21 cellular contexts compared by ENCODE assay signal in the genomic region with DNA sequence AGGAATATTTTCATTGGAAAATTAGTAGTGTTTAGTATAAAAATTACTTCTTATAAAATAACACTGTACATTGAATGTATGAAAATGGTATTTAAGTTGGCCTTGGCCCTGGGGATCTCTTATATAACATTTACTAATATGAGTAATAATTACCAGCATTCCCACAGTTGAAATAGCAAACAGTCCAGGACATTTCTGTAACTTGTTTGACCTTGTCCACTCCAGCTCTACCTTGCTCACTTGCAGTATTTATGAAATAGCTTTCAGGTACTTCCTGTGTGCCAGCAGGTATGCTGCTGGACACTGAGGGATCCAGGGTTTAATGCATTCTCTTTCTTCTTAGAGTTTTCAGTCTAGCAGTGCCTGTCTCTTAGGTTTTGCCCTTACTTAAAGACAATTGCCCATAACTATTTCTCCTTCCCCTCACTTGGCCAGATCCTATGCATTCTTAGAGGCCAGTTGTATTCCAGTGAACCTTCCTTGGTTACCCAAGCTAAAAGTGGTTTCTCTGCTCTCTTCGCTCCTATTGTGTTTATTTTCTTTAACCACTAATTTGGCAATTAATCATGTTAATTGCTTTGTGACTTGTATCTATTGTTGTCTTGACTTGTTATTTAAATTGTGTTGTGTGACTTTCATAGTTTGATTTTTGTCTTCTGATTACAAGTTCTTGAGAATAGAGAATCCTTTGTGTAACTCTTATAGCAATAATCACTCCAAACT. TPM values are rescaled to one million over a fixed set of nuclear protein-coding genes. Genes with fewer than 3 reads are reported as not detected.
DNase-seq lines count a peak whose midpoint lies in the region; ATAC-seq, FAIRE-seq and TF ChIP-seq lines count a peak whose summit lies in the region.
"Had no signal": no experiment of that assay in that cellular context is flagged by ENCODE, and none has a peak within 500 bp of the region (broad histone marks: within the 10 kb centered on the region; RNA-seq: fewer than 3 reads in every experiment).

No MANE protein-coding gene starts in this region.

- H3K9ac ChIP-seq in HepG2 (ENCODE audit: insufficient read depth, low read depth, low read length): no peak overlapping the region

- peak; percentile 28 for DNase-seq in HT-29 (ENCODE audit: low spot score)
- DNase-seq in astrocyte of the hippocampus (ENCODE audit: low read depth, low spot score): peak; percentile 11
- peak; percentile 86 for DNase-seq in HepG2 (ENCODE audit: low spot score)
- no peak for DNase-seq in spleen
- DNase-seq in NCI-H2081 treated with DMSO at 0.1 percent for 48 hours (lab: John Stamatoyannopoulos, UW): no peak
- no peak for DNase-seq in activated CD4-positive, alpha-beta memory T cell treated with anti-CD3 and anti-CD28 coated beads, Interleukin-2, amount 10 ng/mL, durations not matched to agents 7 days and 5 days
- DNase-seq in SW480 (ENCODE audit: low spot score): no peak
- DNase-seq: activated CD4-positive, alpha-beta T cell treated with anti-CD3 and anti-CD28 coated beads for 36 hours; activated gamma-delta T cell treated with Interleukin-2 at 50 U/mL for 16 hours; anterior cingulate cortex; GF-D8; midbrain; NCI-H2029; NCI-H524 treated with DMSO at 0.1 percent for 48 hours; stimulated activated CD4-positive, alpha-beta T cell treated with anti-CD3 and anti-CD28 coated beads, Interleukin-4, amount 100 ng/mL, for 24 hours; T-helper 9 cell had no signal

- H3K4me3 ChIP-seq in HepG2 (replicated peaks in 1 of 3; ENCODE audit: insufficient read depth in 1 of 3, low read depth in 2 of 3, low read length in 3 of 3) (no peak overlapping the region; a peak in 1 of 6 replicates), spleen (no peak overlapping the region)

- H3K36me3 ChIP-seq in HepG2 (replicated peaks in 1 of 2; ENCODE audit: control insufficient read depth in 1 of 2, insufficient read depth in 2 of 2, low read length in 2 of 2) (no peaks in the 10 kb centered on the region; a peak in 1 of 5 replicates), spleen (peaks cover 0 to 7% (median 0%) of the 10 kb centered on the region in 6 donors)
- H3K36me3 ChIP-seq: neutrophil had no signal

- TF ChIP-seq CTCF in HepG2 (CRISPR knock-in tag; IDR thresholded peaks at IDR 0.05) (no peak), spleen (IDR thresholded peaks at IDR 0.05 in 8 of 11, conservative IDR thresholded peaks at IDR 0.05 in 3 of 11) (no peak)

- H3K4me3 Mint-ChIP-seq in activated CD4-positive, alpha-beta memory T cell treated with anti-CD3 and anti-CD28 coated beads, Interleukin-2, amount 10 ng/mL, durations not matched to agents 7 days and 5 days: no peak overlapping the region
- H3K4me3 Mint-ChIP-seq: activated CD4-positive, alpha-beta T cell treated with anti-CD3 and anti-CD28 coated beads for 36 hours had no signal

- FAIRE-seq in HepG2 (lab: Jason Lieb, UNC): peak; percentile 23
- FAIRE-seq: D721Med, frontal cortex, GM12891 had no signal

- TF ChIP-seq POLR2A in HepG2 (IDR thresholded peaks at IDR 0.05; ENCODE audit: insufficient read depth in 1 of 2, low read depth in 2 of 2, low read length in 2 of 2) (no peak), spleen (IDR thresholded peaks at IDR 0.05) (no peak)

- peak in 1 of 2 experiments; percentile 65; a peak in 1 of 4 replicates for TF ChIP-seq EP300 in HepG2 (IDR thresholded peaks at IDR 0.05; ENCODE audit: low read depth in 2 of 2, low read length in 2 of 2)
- no peak for TF ChIP-seq EP300 in HepG2 (CRISPR knock-in tag; IDR thresholded peaks at IDR 0.05; ENCODE audit: borderline replicate concordance)

- H3K79me2 ChIP-seq in HepG2 (ENCODE audit: insufficient read depth, low read length): no peaks in the 10 kb centered on the region

- 96% methylated on average over 1 of the region's 1 CpG for WGBS in HepG2 (ENCODE audit: low lambda C conversion rate)
- WGBS in spleen, 5 donors: 89 to 100% (median 97%) methylated on average over 1 of the region's 1 CpG

- ATAC-seq in HepG2 (peak; percentile 98), HG02885 (IDR thresholded peaks at IDR 0.05; ENCODE audit: poor library complexity, unreplicated experiment) (no peak)
- ATAC-seq: activated CD4-positive, alpha-beta T cell treated with anti-CD3 and anti-CD28 coated beads for 36 hours had no signal

- peaks cover 14% of the 10 kb centered on the region for H3K4me1 Mint-ChIP-seq in activated CD4-positive, alpha-beta memory T cell treated with anti-CD3 and anti-CD28 coated beads, Interleukin-2, amount 10 ng/mL, durations not matched to agents 7 days and 5 days

- H3K4me1 ChIP-seq in HepG2 (ENCODE audit: insufficient read depth, low read length) (peaks cover 46% of the 10 kb centered on the region), spleen (peaks cover 8 to 69% (median 37%) of the 10 kb centered on the region in 6 donors)

- POLR2A ChIA-PET in HepG2 (lab: Yijun Ruan, JAX): interaction anchor here (0.6 to 1.7 kb wide), 6 partner anchors 10 to 401 kb away, joined by 3 to 7 read pairs (median 4); partner anchors contain the start of genes BABAM2 and RBKS
- POLR2A ChIA-PET in activated CD4-positive, alpha-beta memory T cell treated with anti-CD3 and anti-CD28 coated beads, Interleukin-2, amount 10 ng/mL, durations not matched to agents 7 days and 5 days (lab: Charles Lee): no interaction called here

- H2AFZ ChIP-seq in HepG2 (ENCODE audit: low read length): no peak overlapping the region

- no peaks in the 10 kb centered on the region for H3K27me3 Mint-ChIP-seq in activated CD4-positive, alpha-beta memory T cell treated with anti-CD3 and anti-CD28 coated beads, Interleukin-2, amount 10 ng/mL, durations not matched to agents 7 days and 5 days
- H3K27me3 Mint-ChIP-seq: activated CD4-positive, alpha-beta T cell treated with anti-CD3 and anti-CD28 coated beads for 36 hours had no signal

- intact Hi-C loops in HepG2 (cut with micrococcal nuclease; ENCODE audit: unreplicated experiment) (no loop called here), spleen (cut with DNase I; ENCODE audit: low total_unique reads) (no loop called here)

- peaks cover 22% of the 10 kb centered on the region for H3K36me3 Mint-ChIP-seq in activated CD4-positive, alpha-beta memory T cell treated with anti-CD3 and anti-CD28 coated beads, Interleukin-2, amount 10 ng/mL, durations not matched to agents 7 days and 5 days (ENCODE audit: low read depth)

- CTCF ChIA-PET in HepG2 (lab: Yijun Ruan, JAX; ENCODE audit: low intra/inter-chr PET ratio, low total read pairs): no interaction called here
- CTCF ChIA-PET in activated CD4-positive, alpha-beta memory T cell treated with anti-CD3 and anti-CD28 coated beads, Interleukin-2, amount 10 ng/mL, durations not matched to agents 7 days and 5 days (lab: Charles Lee): no interaction called here

- H3K9me3 Mint-ChIP-seq in activated CD4-positive, alpha-beta memory T cell treated with anti-CD3 and anti-CD28 coated beads, Interleukin-2, amount 10 ng/mL, durations not matched to agents 7 days and 5 days: no peaks in the 10 kb centered on the region

- no peaks in the 10 kb centered on the region for H3K9me3 ChIP-seq in HepG2 (ENCODE audit: low read length)
- H3K9me3 ChIP-seq in spleen: no peaks in the 10 kb centered on the region
- H3K9me3 ChIP-seq: neutrophil had no signal

- in situ Hi-C loops in HepG2 (cut with HindIII; ENCODE audit: extremely low pct_ligation_motif_present, low pct_unique_long_range_greater_than_20kb): no loop called here

- no peak for TF ChIP-seq RAD21 in HepG2 (CRISPR knock-in tag; IDR thresholded peaks at IDR 0.05)

- no peak overlapping the region for H3K27ac Mint-ChIP-seq in activated CD4-positive, alpha-beta memory T cell treated with anti-CD3 and anti-CD28 coated beads, Interleukin-2, amount 10 ng/mL, durations not matched to agents 7 days and 5 days
- H3K27ac Mint-ChIP-seq: activated CD4-positive, alpha-beta T cell treated with anti-CD3 and anti-CD28 coated beads for 36 hours had no signal

- H3K27ac ChIP-seq in HepG2 (ENCODE audit: extremely low read length, insufficient read depth, low read length) (peak overlapping the region; percentile 66), spleen (peak overlapping the region in 6 of 8 donors; percentile 37 to 61 (median 52))
- H3K27ac ChIP-seq: neutrophil had no signal

- H4K20me1 ChIP-seq in HepG2 (ENCODE audit: insufficient read depth, low read length): no peaks in the 10 kb centered on the region

- peak overlapping the region; percentile 42 for H3K4me2 ChIP-seq in HepG2 (ENCODE audit: low read depth, low read length)

- BruUV-seq in HepG2 (replicated peaks; lab: Mats Ljungman, UMichigan): no TSS peak

- H3K27me3 ChIP-seq in HepG2 (ENCODE audit: control insufficient read depth in 1 of 2, insufficient read depth in 2 of 2, low read length in 2 of 2) (no peaks in the 10 kb centered on the region), spleen (replicated peaks in 1 of 7) (no peaks in the 10 kb centered on the region)
- H3K27me3 ChIP-seq: neutrophil had no signal

RNA-seq across cellular contexts. Expression of gene BABAM2, which starts 25.9 kb away (rescaled TPM):
- total RNA-seq in HT-29 (2014; rRNA removed; shearing (Covaris generic)): 7.0 and 10.5 TPM in 2 replicates
- total RNA-seq in HepG2 (2016; rRNA removed; fragmentation: Illumina TruSeq; extraction: Trizol): 24.9 and 34.8 TPM in 2 replicates
- total RNA-seq in HepG2 (2016; cell fraction: cytosol; rRNA removed; fragmentation: Illumina TruSeq; extraction: Trizol; ENCODE audit: low read depth): 8.2 and 8.5 TPM in 2 replicates
- total RNA-seq in HepG2 (2016; cell fraction: insoluble cytoplasmic fraction; rRNA removed; fragmentation: Illumina TruSeq; extraction: Trizol): 26.2 and 31.2 TPM in 2 replicates
- total RNA-seq in HepG2 (2016; cell fraction: membrane; rRNA removed; fragmentation: Illumina TruSeq; extraction: Trizol): 13.7 and 14.1 TPM in 2 replicates
- total RNA-seq in HepG2 (2016; cell fraction: nucleus; rRNA removed; fragmentation: Illumina TruSeq; extraction: Trizol): 33.5 and 34.7 TPM in 2 replicates
- 28.0 and 28.3 TPM in 2 replicates for polyA plus RNA-seq in HepG2 (2011; rRNA removed)
- polyA plus RNA-seq in HepG2 (2011; cell fraction: cytosol; rRNA removed): 18.3 and 23.5 TPM in 2 replicates
- polyA plus RNA-seq in HepG2 (2011; cell fraction: nucleus; rRNA removed): 14.1 and 17.0 TPM in 2 replicates
- 23.1 and 32.2 TPM in 2 replicates for polyA plus RNA-seq in HepG2 (2012)
- 11.4 and 14.0 TPM in 2 replicates for polyA plus RNA-seq in HepG2 (2016; cell fraction: cytosol; fragmentation: Illumina TruSeq; extraction: Trizol; ENCODE audit: low read depth)
- 49.9 and 58.4 TPM in 2 replicates for polyA plus RNA-seq in HepG2 (2016; cell fraction: insoluble cytoplasmic fraction; fragmentation: Illumina TruSeq; extraction: Trizol; ENCODE audit: low read depth)
- polyA plus RNA-seq in HepG2 (2016; cell fraction: membrane; fragmentation: Illumina TruSeq; extraction: Trizol; ENCODE audit: low read depth): 17.1 and 19.7 TPM in 2 replicates
- 22.3 and 23.0 TPM in 2 replicates for polyA plus RNA-seq in HepG2 (2016; cell fraction: nucleus; fragmentation: Illumina TruSeq; extraction: Trizol; ENCODE audit: insufficient read depth, low read depth)
- polyA minus RNA-seq in HepG2 (2011; rRNA and poly(A)+ RNA removed; ENCODE audit: low replicate concordance): 22.8 and 28.8 TPM in 2 replicates
- polyA minus RNA-seq in HepG2 (2011; cell fraction: cytosol; rRNA and poly(A)+ RNA removed): 18.5 and 21.5 TPM in 2 replicates
- polyA minus RNA-seq in HepG2 (2011; cell fraction: nucleus; rRNA and poly(A)+ RNA removed): 132 and 154 TPM in 2 replicates
- total RNA-seq in spleen: 10 to 100 TPM; 42.1 to 70.1 (median 63.5) TPM
- polyA plus RNA-seq in spleen: 10 to 100 TPM; 16.1 to 24.0 (median 19.8) TPM
- total RNA-seq in activated CD4-positive, alpha-beta memory T cell treated with anti-CD3 and anti-CD28 coated beads, Interleukin-2, amount 10 ng/mL, durations not matched to agents 7 days and 5 days: 10 to 100 TPM; 51.4 to 56.6 TPM

RNA-seq across cellular contexts. Expression of gene RBKS, which starts 26.3 kb away (rescaled TPM):
- total RNA-seq in HT-29 (2014; rRNA removed; shearing (Covaris generic)): 0.42 and 0.53 TPM in 2 replicates
- total RNA-seq in HepG2 (2016; rRNA removed; fragmentation: Illumina TruSeq; extraction: Trizol): 7.7 and 11.7 TPM in 2 replicates
- 1.8 and 2.4 TPM in 2 replicates for total RNA-seq in HepG2 (2016; cell fraction: cytosol; rRNA removed; fragmentation: Illumina TruSeq; extraction: Trizol; ENCODE audit: low read depth)
- 8.0 and 11.5 TPM in 2 replicates for total RNA-seq in HepG2 (2016; cell fraction: insoluble cytoplasmic fraction; rRNA removed; fragmentation: Illumina TruSeq; extraction: Trizol)
- 2.9 and 3.2 TPM in 2 replicates for total RNA-seq in HepG2 (2016; cell fraction: membrane; rRNA removed; fragmentation: Illumina TruSeq; extraction: Trizol)
- total RNA-seq in HepG2 (2016; cell fraction: nucleus; rRNA removed; fragmentation: Illumina TruSeq; extraction: Trizol): 3.7 and 4.5 TPM in 2 replicates
- 7.8 and 8.3 TPM in 2 replicates for polyA plus RNA-seq in HepG2 (2011; rRNA removed)
- polyA plus RNA-seq in HepG2 (2011; cell fraction: cytosol; rRNA removed): 7.5 and 9.2 TPM in 2 replicates
- polyA plus RNA-seq in HepG2 (2011; cell fraction: nucleus; rRNA removed): 1.4 and 2.0 TPM in 2 replicates
- 4.9 and 12.6 TPM in 2 replicates for polyA plus RNA-seq in HepG2 (2012)
- polyA plus RNA-seq in HepG2 (2016; cell fraction: cytosol; fragmentation: Illumina TruSeq; extraction: Trizol; ENCODE audit: low read depth): 1.8 and 2.2 TPM in 2 replicates
- polyA plus RNA-seq in HepG2 (2016; cell fraction: insoluble cytoplasmic fraction; fragmentation: Illumina TruSeq; extraction: Trizol; ENCODE audit: low read depth): 10.1 and 10.5 TPM in 2 replicates
- polyA plus RNA-seq in HepG2 (2016; cell fraction: membrane; fragmentation: Illumina TruSeq; extraction: Trizol; ENCODE audit: low read depth): 2.2 and 2.3 TPM in 2 replicates
- 2.4 and 3.5 TPM in 2 replicates for polyA plus RNA-seq in HepG2 (2016; cell fraction: nucleus; fragmentation: Illumina TruSeq; extraction: Trizol; ENCODE audit: insufficient read depth, low read depth)
- polyA minus RNA-seq in HepG2 (2011; rRNA and poly(A)+ RNA removed; ENCODE audit: low replicate concordance): 1.0 and 4.2 TPM in 2 replicates
- polyA minus RNA-seq in HepG2 (2011; cell fraction: cytosol; rRNA and poly(A)+ RNA removed): 2.5 and 3.7 TPM in 2 replicates
- polyA minus RNA-seq in HepG2 (2011; cell fraction: nucleus; rRNA and poly(A)+ RNA removed): 7.6 and 9.3 TPM in 2 replicates
- 1 to 10 TPM; 2.0 to 5.1 (median 3.1) TPM for total RNA-seq in spleen
- 1 to 10 TPM in 2 of 3 donors, under 1 TPM in 1; 1.00 to 2.3 (median 1.7) TPM for polyA plus RNA-seq in spleen
- total RNA-seq in activated CD4-positive, alpha-beta memory T cell treated with anti-CD3 and anti-CD28 coated beads, Interleukin-2, amount 10 ng/mL, durations not matched to agents 7 days and 5 days: 1 to 10 TPM; 2.2 to 2.8 TPM

Comparison
In these comparisons a context has a peak if more than half of its experiments do, and no peak if none do; other contexts are left out.
1. DNase-seq: peak in HT-29 (single experiment), astrocyte of the hippocampus (single experiment) and HepG2 (single experiment); none in spleen (single experiment), NCI-H2081 treated with DMSO at 0.1 percent for 48 hours (single experiment), activated CD4-positive, alpha-beta memory T cell treated with anti-CD3 and anti-CD28 coated beads, Interleukin-2, amount 10 ng/mL, durations not matched to agents 7 days and 5 days (single experiment) and SW480 (single experiment).